ENCODE assay signal across 1 cellular context in genomic region chr17:45125509-45125908, GRCh38.
TF ChIP-seq lines count a peak whose summit lies in the region.

No MANE protein-coding gene starts in this region.

TF ChIP-seq in HCT116, 20 proteins besides CTCF, POLR2A, EP300 and RAD21:
- 0 out of 2 replicates have a peak, but pooled peaks have one; percentile 22 for TF ChIP-seq CBX3 (IDR thresholded peaks at IDR 0.05; ENCODE audit: low read depth)
- no peak for TF ChIP-seq EZH2phosphoT487 (IDR thresholded peaks at IDR 0.05; ENCODE audit: borderline replicate concordance)
TF ChIP-seq in HCT116: peak in this region for 1.
